ENCODE assay signal across 8 cellular contexts in the genomic region with DNA sequence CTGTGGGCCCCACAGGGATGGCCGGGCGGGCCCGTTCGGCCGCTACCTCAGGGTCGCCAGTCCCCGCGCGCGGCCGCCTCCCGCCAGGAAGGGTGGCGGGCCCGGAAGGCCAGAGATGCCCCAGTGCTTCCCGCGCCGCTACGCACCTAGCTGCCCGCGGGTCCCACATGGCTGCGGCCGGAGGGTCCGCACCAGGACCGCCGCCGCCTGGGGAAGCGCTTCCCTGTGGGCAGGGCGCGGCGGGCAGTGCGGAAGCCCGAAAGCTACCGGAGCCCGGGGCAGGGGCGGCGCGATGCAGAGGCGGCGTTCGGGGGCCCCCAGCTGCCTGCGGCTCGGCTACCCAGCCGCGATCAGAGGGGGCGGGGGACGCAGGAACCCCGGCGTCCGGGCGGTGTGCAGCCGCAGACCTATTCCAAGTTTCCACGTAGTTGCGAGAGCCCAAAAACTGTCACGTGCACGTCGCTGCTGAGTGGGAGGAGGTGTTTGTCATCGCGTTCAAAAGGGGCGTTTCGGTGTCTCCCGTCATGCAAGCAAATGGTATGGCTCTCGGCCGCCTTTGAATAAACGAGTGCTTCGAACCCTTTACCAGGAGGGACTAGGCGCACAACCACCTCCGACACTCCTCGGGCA. TPM values are rescaled to one million over a fixed set of nuclear protein-coding genes. Genes with fewer than 3 reads are reported as not detected.
DNase-seq lines count a peak whose midpoint lies in the region; ATAC-seq and TF ChIP-seq lines count a peak whose summit lies in the region.

TRANK1 (minus strand) TSS at position 414 of the 630 bp plus-strand sequence; CDS start at position 169, 245 bp downstream.

- H3K4me3 ChIP-seq in SJSA1 (peak within 1 kb of the TSS; percentile 49), right atrium auricular region (peak within 1 kb of the TSS; percentile 71 to 79), rectal smooth muscle tissue (ENCODE audit: low read length) (peak within 1 kb of the TSS; percentile 51), urinary bladder (ENCODE audit: low read depth, low read length) (peak within 1 kb of the TSS; percentile 79)

- no peaks in the 10 kb centered on the region for H3K27me3 ChIP-seq in SJSA1 (replicated peaks)
- H3K27me3 ChIP-seq in right atrium auricular region, result no peaks in the 10 kb centered on the region
- H3K27me3 ChIP-seq in rectal smooth muscle tissue (ENCODE audit: control insufficient read depth, insufficient read depth, low read length), result no peaks in the 10 kb centered on the region

- POLR2A ChIA-PET in activated naive CD8-positive, alpha-beta T cell treated with anti-CD3 and anti-CD28 coated beads, Interleukin-2, amount 10 ng/mL, durations not matched to agents 7 days and 5 days (lab: Charles Lee), result interaction anchor here (1.1 to 1.8 kb wide), 11 partner anchors 10 to 71 kb away, joined by 3 to 14 read pairs (median 7); partner anchors contain the start of genes EPM2AIP1 and MLH1

- H3K27me3 Mint-ChIP-seq in activated naive CD8-positive, alpha-beta T cell treated with anti-CD3 and anti-CD28 coated beads, Interleukin-2, amount 10 ng/mL, durations not matched to agents 7 days and 5 days, result peaks cover 2% of the 10 kb centered on the region

- DNase-seq in NCI-H2081 (lab: John Stamatoyannopoulos, UW) (peak; percentile 0 to 43), NCI-H2081 treated with DMSO at 0.1 percent for 48 hours (lab: John Stamatoyannopoulos, UW) (no peak), SJSA1 (ENCODE audit: low read depth in 1 of 2, low spot score in 2 of 2) (no peak), right atrium auricular region (ENCODE audit: low spot score) (peak; percentile 80)
- peak; percentile 81 for DNase-seq in activated naive CD8-positive, alpha-beta T cell treated with anti-CD3 and anti-CD28 coated beads, Interleukin-2, amount 10 ng/mL, durations not matched to agents 7 days and 5 days

- TF ChIP-seq CTCF in right atrium auricular region (IDR thresholded peaks at IDR 0.05), result no peak

- no peak within 1 kb of the TSS for H3K27ac ChIP-seq in SJSA1
- H3K27ac ChIP-seq in right atrium auricular region, result peak within 1 kb of the TSS; percentile 70 to 76
- peak within 1 kb of the TSS; percentile 54 for H3K27ac ChIP-seq in rectal smooth muscle tissue (ENCODE audit: low read depth, low read length)
- H3K27ac ChIP-seq in urinary bladder (ENCODE audit: low read depth), result peak within 1 kb of the TSS; percentile 43

- peak within 1 kb of the TSS; percentile 77 for H3K27ac Mint-ChIP-seq in activated naive CD8-positive, alpha-beta T cell treated with anti-CD3 and anti-CD28 coated beads, Interleukin-2, amount 10 ng/mL, durations not matched to agents 7 days and 5 days

- WGBS in urinary bladder, result under 1% methylated on average over 68 of the region's 68 CpGs

- ATAC-seq in HG03095 (IDR thresholded peaks at IDR 0.05; ENCODE audit: unreplicated experiment), result peak; percentile 52
- ATAC-seq in activated naive CD8-positive, alpha-beta T cell treated with anti-CD3 and anti-CD28 coated beads, Interleukin-2, amount 10 ng/mL, durations not matched to agents 7 days and 5 days (ENCODE audit: low read depth), result peak; percentile 80

- H3K4me1 Mint-ChIP-seq in activated naive CD8-positive, alpha-beta T cell treated with anti-CD3 and anti-CD28 coated beads, Interleukin-2, amount 10 ng/mL, durations not matched to agents 7 days and 5 days, result peaks cover 13% of the 10 kb centered on the region

- H3K36me3 Mint-ChIP-seq in activated naive CD8-positive, alpha-beta T cell treated with anti-CD3 and anti-CD28 coated beads, Interleukin-2, amount 10 ng/mL, durations not matched to agents 7 days and 5 days, result peaks cover 17% of the 10 kb centered on the region

- peak within 1 kb of the TSS; percentile 81 for H3K4me3 Mint-ChIP-seq in activated naive CD8-positive, alpha-beta T cell treated with anti-CD3 and anti-CD28 coated beads, Interleukin-2, amount 10 ng/mL, durations not matched to agents 7 days and 5 days

- no peaks in the 10 kb centered on the region for H3K36me3 ChIP-seq in SJSA1
- H3K36me3 ChIP-seq in right atrium auricular region, result no peaks in the 10 kb centered on the region
- H3K36me3 ChIP-seq in rectal smooth muscle tissue (ENCODE audit: control insufficient read depth, insufficient read depth, low read length), result no peaks in the 10 kb centered on the region
- H3K36me3 ChIP-seq in urinary bladder (ENCODE audit: insufficient read depth), result no peaks in the 10 kb centered on the region

- H3K9me3 Mint-ChIP-seq in activated naive CD8-positive, alpha-beta T cell treated with anti-CD3 and anti-CD28 coated beads, Interleukin-2, amount 10 ng/mL, durations not matched to agents 7 days and 5 days, result peaks cover 14% of the 10 kb centered on the region

- peaks cover 13% of the 10 kb centered on the region for H3K9me3 ChIP-seq in SJSA1 (replicated peaks)
- peaks cover 0 to 12% of the 10 kb centered on the region in 2 donors for H3K9me3 ChIP-seq in right atrium auricular region

- H3K4me1 ChIP-seq in SJSA1 (replicated peaks), result peaks cover 12% of the 10 kb centered on the region
- peaks cover 0 to 14% of the 10 kb centered on the region in 2 donors for H3K4me1 ChIP-seq in right atrium auricular region
- no peaks in the 10 kb centered on the region for H3K4me1 ChIP-seq in rectal smooth muscle tissue (ENCODE audit: control insufficient read depth, insufficient read depth, low read length)
- H3K4me1 ChIP-seq in urinary bladder (ENCODE audit: insufficient read depth), result no peaks in the 10 kb centered on the region

- peak within 1 kb of the TSS; percentile 61 for H3K9ac ChIP-seq in rectal smooth muscle tissue (ENCODE audit: low read length)

RNA-seq across cellular contexts. Expression of gene TRANK1, which starts in this region (rescaled TPM):
- 0.91 and 2.4 TPM in 2 replicates for total RNA-seq in SJSA1 (2014; rRNA removed; shearing (Covaris generic))
- total RNA-seq in activated naive CD8-positive, alpha-beta T cell treated with anti-CD3 and anti-CD28 coated beads, Interleukin-2, amount 10 ng/mL, durations not matched to agents 7 days and 5 days, result 100 to 1,000 TPM in 1 of 2 experiments, 10 to 100 TPM in 1; 99.6 to 102 TPM
- total RNA-seq in right atrium auricular region, result 10 to 100 TPM in 1 of 2 donors, 1 to 10 TPM in 1; 5.7 to 10.3 TPM
- 40.1 TPM for total RNA-seq in urinary bladder
- polyA plus RNA-seq in urinary bladder, result 12.5 TPM

Comparison
In these comparisons a context has a peak if more than half of its experiments do, and no peak if none do; other contexts are left out.
1. DNase-seq: peak in NCI-H2081 (2 of 2), activated naive CD8-positive, alpha-beta T cell treated with anti-CD3 and anti-CD28 coated beads, Interleukin-2, amount 10 ng/mL, durations not matched to agents 7 days and 5 days (single experiment) and right atrium auricular region (single experiment); none in NCI-H2081 treated with DMSO at 0.1 percent for 48 hours (single experiment) and SJSA1 (0 of 2).
2. Peak in every context shown above with its lines, with median percentiles within 50 percentile points of each other: H3K4me3 ChIP-seq.